Comparison of ENCODE assay signal across 9 cellular contexts in the genomic region with DNA sequence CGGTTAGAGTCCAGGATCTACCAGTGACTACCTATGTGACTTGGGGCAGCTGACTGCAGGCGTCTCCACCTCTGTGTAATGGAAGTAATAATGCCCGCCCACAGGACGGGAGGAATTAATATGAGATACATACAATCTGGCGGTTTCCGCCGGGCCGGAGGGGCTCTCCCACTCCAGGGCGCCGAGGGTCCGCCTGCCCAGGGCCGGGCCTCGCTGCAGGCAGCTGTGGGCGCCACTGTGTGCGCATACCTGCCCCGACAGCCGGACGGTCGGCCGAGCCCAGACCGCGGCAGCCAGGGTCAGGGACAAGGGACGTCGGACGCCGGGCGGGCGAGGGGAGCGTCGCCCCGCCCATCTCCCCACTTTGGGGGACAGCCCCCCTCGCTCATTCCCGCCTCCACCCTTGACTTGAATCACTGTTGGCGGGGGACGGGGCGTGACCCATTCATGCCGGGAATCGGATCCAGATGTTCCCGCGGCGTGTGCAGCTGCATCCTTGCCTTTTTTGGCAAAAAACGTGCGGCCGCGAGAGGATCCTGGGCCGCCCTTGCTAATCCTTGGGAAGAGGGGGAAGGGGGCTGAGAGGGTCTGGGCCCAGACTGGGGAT. TPM values are rescaled to one million over a fixed set of nuclear protein-coding genes. Genes with fewer than 3 reads are reported as not detected.
A peak's percentile ranks its signal among the peaks of the same experiment; 100 is the strongest.
DNase-seq lines count a peak whose midpoint lies in the region; ATAC-seq and TF ChIP-seq lines count a peak whose summit lies in the region.
"Had no signal": no experiment of that assay in that cellular context is flagged by ENCODE, and none has a peak within 500 bp of the region (broad histone marks: within the 10 kb centered on the region; RNA-seq: fewer than 3 reads in every experiment).

No MANE protein-coding gene starts in this region.

- no peaks in the 10 kb centered on the region for H3K27me3 ChIP-seq in Karpas-422 (ENCODE audit: low read length)

- H3K9me3 Mint-ChIP-seq in WTC11 (no peaks in the 10 kb centered on the region), nephron (no peaks in the 10 kb centered on the region)

- POLR2A ChIA-PET in WTC11 (lab: Charles Lee): interaction anchor here (0.6 to 1.9 kb wide), 11 partner anchors 10 to 471 kb away, joined by 3 to 8 read pairs (median 4); partner anchors contain the start of genes FHL3 and UTP11

- no peaks in the 10 kb centered on the region for H3K27me3 Mint-ChIP-seq in WTC11 (ENCODE audit: low read depth)
- peaks cover 4% of the 10 kb centered on the region for H3K27me3 Mint-ChIP-seq in nephron (ENCODE audit: low read depth)

- peak; percentile 38 to 81 for ATAC-seq in activated CD4-positive, CD25-positive, alpha-beta regulatory T cell treated with anti-CD3 and anti-CD28 coated beads, Interleukin-2, amount 50 U/mL, for 24 hours
- peak; percentile 71 for ATAC-seq in WTC11

- H3K27ac Mint-ChIP-seq in WTC11: peak overlapping the region; percentile 95
- peak overlapping the region; percentile 94 to 100 (median 98) for H3K27ac Mint-ChIP-seq in nephron

- no peaks in the 10 kb centered on the region for H3K9me2 ChIP-seq in Karpas-422 (replicated peaks; ENCODE audit: insufficient read depth, low read length)

- no peak overlapping the region for H2AFZ ChIP-seq in Karpas-422 (ENCODE audit: low read length)

- H3K4me1 Mint-ChIP-seq in WTC11 (peaks cover 34% of the 10 kb centered on the region), nephron (peaks cover 56% of the 10 kb centered on the region)

- H3K4me3 Mint-ChIP-seq in WTC11 (peak overlapping the region; percentile 78), nephron (peak overlapping the region; percentile 80 to 84 (median 83))

- H4K20me1 ChIP-seq in Karpas-422 (ENCODE audit: insufficient read depth, low read depth, low read length): no peaks in the 10 kb centered on the region

- peaks cover 6% of the 10 kb centered on the region; the same call in 1 of the 2 replicates for H3K4me1 ChIP-seq in Karpas-422 (ENCODE audit: low read length)

- H3K4me3 ChIP-seq in fibroblast of mammary gland (ENCODE audit: control insufficient read depth, low read depth, low read length): peak overlapping the region; percentile 40
- H3K4me3 ChIP-seq in Karpas-422 (ENCODE audit: low read length): no peak overlapping the region

- H3K36me3 Mint-ChIP-seq in WTC11 (peaks cover 10% of the 10 kb centered on the region), nephron (ENCODE audit: low read depth) (peaks cover 17% of the 10 kb centered on the region)

- CTCF ChIA-PET in WTC11 (lab: Charles Lee): interaction anchor here (0.7 to 1.7 kb wide), 7 partner anchors 14 to 526 kb away, joined by 3 to 6 read pairs (median 4); no protein-coding TSS in a partner anchor

- no peak overlapping the region for H3K27ac ChIP-seq in Karpas-422 (ENCODE audit: low read length)
- H3K27ac ChIP-seq: C4-2B had no signal

- no peaks in the 10 kb centered on the region for H3K9me3 ChIP-seq in Karpas-422 (ENCODE audit: low read length)

- no peaks in the 10 kb centered on the region for H3K79me2 ChIP-seq in Karpas-422 (ENCODE audit: low read length)

- no peak for TF ChIP-seq CTCF in WTC11 (IDR thresholded peaks at IDR 0.05)
- TF ChIP-seq CTCF in fibroblast of mammary gland (conservative IDR thresholded peaks at IDR 0.05; ENCODE audit: control insufficient read depth, insufficient read depth, low read depth, low read length): no peak
- TF ChIP-seq CTCF in nephron (IDR thresholded peaks at IDR 0.05; ENCODE audit: unreplicated experiment in 3 of 3): no peak

- DNase-seq in activated CD4-positive, CD25-positive, alpha-beta regulatory T cell (lab: John Stamatoyannopoulos, UW): no peak
- DNase-seq in WTC11 (ENCODE audit: low spot score) (peak; percentile 85), fibroblast of mammary gland (ENCODE audit: low read depth) (peak; percentile 97), Karpas-422 (no peak), DMS 273 treated with DMSO at 0.1 percent for 48 hours (lab: John Stamatoyannopoulos, UW) (no peak)
- DNase-seq in activated CD4-positive, CD25-positive, alpha-beta regulatory T cell treated with anti-CD3 and anti-CD28 coated beads, Interleukin-2, amount 50 U/mL, for 72 hours: no peak

- H3K36me3 ChIP-seq in Karpas-422 (ENCODE audit: insufficient read depth, low read length): no peaks in the 10 kb centered on the region

- no peak overlapping the region for H3K4me2 ChIP-seq in Karpas-422 (ENCODE audit: low read depth, low read length, poor library complexity, severe bottlenecking)

- H3K9ac ChIP-seq in Karpas-422 (ENCODE audit: low read length): no peak overlapping the region

TF ChIP-seq in WTC11, 78 proteins besides CTCF, POLR2A, EP300 and RAD21 (continues in another document):
- TF ChIP-seq EMX1 (CRISPR knock-in tag; IDR thresholded peaks at IDR 0.05): 0 out of 2 replicates have a peak, but pooled peaks have one; percentile 37
- TF ChIP-seq, protein P1, sequence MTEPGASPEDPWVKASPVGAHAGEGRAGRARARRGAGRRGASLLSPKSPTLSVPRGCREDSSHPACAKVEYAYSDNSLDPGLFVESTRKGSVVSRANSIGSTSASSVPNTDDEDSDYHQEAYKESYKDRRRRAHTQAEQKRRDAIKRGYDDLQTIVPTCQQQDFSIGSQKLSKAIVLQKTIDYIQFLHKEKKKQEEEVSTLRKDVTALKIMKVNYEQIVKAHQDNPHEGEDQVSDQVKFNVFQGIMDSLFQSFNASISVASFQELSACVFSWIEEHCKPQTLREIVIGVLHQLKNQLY (CRISPR knock-in tag; IDR thresholded peaks at IDR 0.05): no peak
- TF ChIP-seq, protein P2, sequence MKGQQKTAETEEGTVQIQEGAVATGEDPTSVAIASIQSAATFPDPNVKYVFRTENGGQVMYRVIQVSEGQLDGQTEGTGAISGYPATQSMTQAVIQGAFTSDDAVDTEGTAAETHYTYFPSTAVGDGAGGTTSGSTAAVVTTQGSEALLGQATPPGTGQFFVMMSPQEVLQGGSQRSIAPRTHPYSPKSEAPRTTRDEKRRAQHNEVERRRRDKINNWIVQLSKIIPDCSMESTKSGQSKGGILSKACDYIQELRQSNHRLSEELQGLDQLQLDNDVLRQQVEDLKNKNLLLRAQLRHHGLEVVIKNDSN (CRISPR knock-in tag; IDR thresholded peaks at IDR 0.05): peak; percentile 28; the same call in 1 of the 2 replicates
- peak; percentile 69; the same call in 1 of the 2 replicates for TF ChIP-seq ERG (CRISPR knock-in tag; IDR thresholded peaks at IDR 0.05)
- TF ChIP-seq ATF3 (CRISPR knock-in tag; conservative IDR thresholded peaks at IDR 0.05): no peak
- TF ChIP-seq ESRRA (CRISPR knock-in tag; IDR thresholded peaks at IDR 0.05; ENCODE audit: borderline replicate concordance): peak; percentile 86; the same call in 1 of the 2 replicates
- TF ChIP-seq MXD4 (CRISPR knock-in tag; IDR thresholded peaks at IDR 0.05; ENCODE audit: borderline replicate concordance): no peak
- TF ChIP-seq SMAD3 (CRISPR knock-in tag; IDR thresholded peaks at IDR 0.05; ENCODE audit: borderline replicate concordance): 0 out of 2 replicates have a peak, but pooled peaks have one; percentile 53
- peak; percentile 44; the same call in 1 of the 2 replicates for TF ChIP-seq HMGXB4 (CRISPR knock-in tag; IDR thresholded peaks at IDR 0.05)
- TF ChIP-seq SOX15 (CRISPR knock-in tag; IDR thresholded peaks at IDR 0.05): no peak
- TF ChIP-seq RORB (CRISPR knock-in tag; IDR thresholded peaks at IDR 0.05): no peak
- TF ChIP-seq SP1 (CRISPR knock-in tag; conservative IDR thresholded peaks at IDR 0.05): peak; percentile 79; the same call in 1 of the 2 replicates

RNA-seq across cellular contexts. Expression of gene SF3A3, which starts 6.1 kb away (rescaled TPM):
- 96.5 to 126 TPM (median 96.5 TPM) in 3 replicates for total RNA-seq in WTC11 (2021)
- 56.8 and 124 TPM in 2 replicates for total RNA-seq in Karpas-422 (2014; rRNA removed; shearing (Covaris generic); ENCODE audit: low replicate concordance)

RNA-seq across cellular contexts. Expression of gene FHL3, which starts 9.4 kb away (rescaled TPM):
- total RNA-seq in WTC11 (2021): 28.1 to 34.4 TPM (median 28.1 TPM) in 3 replicates
- total RNA-seq in Karpas-422 (2014; rRNA removed; shearing (Covaris generic); ENCODE audit: low replicate concordance): 4.6 and 10.7 TPM in 2 replicates

RNA-seq across cellular contexts. Expression of gene UTP11, which starts 16.7 kb away (rescaled TPM):
- total RNA-seq in WTC11 (2021): 41.3 to 42.6 TPM (median 42.2 TPM) in 3 replicates
- 27.3 and 31.1 TPM in 2 replicates for total RNA-seq in Karpas-422 (2014; rRNA removed; shearing (Covaris generic); ENCODE audit: low replicate concordance)

RNA-seq across cellular contexts. Expression of gene INPP5B, which starts 49.0 kb away (rescaled TPM):
- total RNA-seq in WTC11 (2021): 26.8 to 29.4 TPM (median 27.3 TPM) in 3 replicates
- total RNA-seq in Karpas-422 (2014; rRNA removed; shearing (Covaris generic); ENCODE audit: low replicate concordance): 45.7 and 47.0 TPM in 2 replicates

RNA-seq across cellular contexts. Expression of gene POU3F1, which starts 50.7 kb away (rescaled TPM):
- 18.9 to 22.4 TPM (median 20.9 TPM) in 3 replicates for total RNA-seq in WTC11 (2021)
- total RNA-seq in Karpas-422 (2014; rRNA removed; shearing (Covaris generic); ENCODE audit: low replicate concordance): 0.07 TPM in 1 of 2 replicates, not detected in the other

Comparison
In these comparisons a context has a peak if more than half of its experiments do, and no peak if none do; other contexts are left out.
1. DNase-seq: peak in WTC11 (single experiment) and fibroblast of mammary gland (single experiment); none in activated CD4-positive, CD25-positive, alpha-beta regulatory T cell (0 of 4), Karpas-422 (single experiment), activated CD4-positive, CD25-positive, alpha-beta regulatory T cell treated with anti-CD3 and anti-CD28 coated beads, Interleukin-2, amount 50 U/mL, for 72 hours (single experiment) and DMS 273 treated with DMSO at 0.1 percent for 48 hours (single experiment).